ENCODE assay signal across 18 cellular contexts in the genomic region with DNA sequence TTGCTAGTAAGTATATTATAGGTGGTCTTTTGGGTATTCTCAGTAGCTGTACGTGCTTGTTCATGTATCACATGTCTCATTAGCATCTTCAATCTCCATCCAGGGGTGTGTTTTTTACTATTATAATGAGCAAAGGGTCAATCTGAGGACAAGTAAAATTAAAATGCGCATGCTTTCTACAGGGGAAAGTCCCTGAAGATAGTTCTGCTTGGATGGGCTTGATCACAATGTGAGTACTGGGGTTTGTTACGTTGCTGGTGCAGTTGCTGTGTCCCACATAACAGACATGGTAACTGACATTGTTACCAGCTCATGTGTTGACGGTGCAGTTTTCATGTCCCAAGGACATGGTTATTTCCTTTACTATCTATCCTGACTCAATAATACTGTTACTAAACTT.
A peak's percentile ranks its signal among the peaks of the same experiment; 100 is the strongest.
DNase-seq lines count a peak whose midpoint lies in the region; ATAC-seq and FAIRE-seq lines count a peak whose summit lies in the region.
"Had no signal": no experiment of that assay in that cellular context is flagged by ENCODE, and none has a peak within 500 bp of the region (broad histone marks: within the 10 kb centered on the region; RNA-seq: fewer than 3 reads in every experiment).

No MANE protein-coding gene starts in this region.

- DNase-seq in GM18507 (ENCODE audit: extremely low spot score, insufficient read length, low read depth), result no peak
- DNase-seq in RCC 7860 (ENCODE audit: low spot score), result peak; percentile 37
- DNase-seq in naive B cell, result no peak
- no peak for DNase-seq in T-helper 2 cell
- no peak for DNase-seq in G401 (ENCODE audit: low spot score)
- no peak for DNase-seq in D341Med (ENCODE audit: low spot score)
- DNase-seq in NCI-H146 treated with DMSO at 0.1 percent for 48 hours (lab: John Stamatoyannopoulos, UW; ENCODE audit: unreplicated experiment), result no peak
- DNase-seq: ACHN; CD4-positive, CD25-positive, alpha-beta regulatory T cell; DMS153; DMS79 treated with DMSO at 0.1 percent for 48 hours; GDM1; HCEC 1CT; HFFc6 had no signal

- H3K27me3 Mint-ChIP-seq in naive B cell, result no peaks in the 10 kb centered on the region
- H3K27me3 Mint-ChIP-seq: B cell; CD4-positive, CD25-positive, alpha-beta regulatory T cell had no signal

- H3K36me3 Mint-ChIP-seq in naive B cell, result no peaks in the 10 kb centered on the region
- H3K36me3 Mint-ChIP-seq: CD4-positive, CD25-positive, alpha-beta regulatory T cell had no signal

- H3K4me1 Mint-ChIP-seq in naive B cell, result peaks cover 11 to 15% (median 13%) of the 10 kb centered on the region in 3 donors
- H3K4me1 Mint-ChIP-seq: CD4-positive, CD25-positive, alpha-beta regulatory T cell had no signal

- H3K36me3 ChIP-seq in BLaER1 treated with 17β-estradiol and CSF1 and Interleukin-3, amounts not matched to agents 10 nM and 100 nM, result no peaks in the 10 kb centered on the region

- H3K9ac ChIP-seq in BLaER1 treated with 17β-estradiol and CSF1 and Interleukin-3, amounts not matched to agents 10 nM and 100 nM, result no peak overlapping the region

- no peak overlapping the region for H3K27ac Mint-ChIP-seq in naive B cell
- H3K27ac Mint-ChIP-seq: B cell; CD4-positive, CD25-positive, alpha-beta regulatory T cell had no signal

- H4K20me1 ChIP-seq in BLaER1 treated with 17β-estradiol and CSF1 and Interleukin-3, amounts not matched to agents 10 nM and 100 nM, result no peaks in the 10 kb centered on the region

- no peaks in the 10 kb centered on the region for H3K27me3 ChIP-seq in BLaER1 treated with 17β-estradiol and CSF1 and Interleukin-3, amounts not matched to agents 10 nM and 100 nM

- H3K4me3 ChIP-seq in BLaER1 treated with 17β-estradiol and CSF1 and Interleukin-3, amounts not matched to agents 10 nM and 100 nM, result no peak overlapping the region

- H3K4me1 ChIP-seq in BLaER1 treated with 17β-estradiol and CSF1 and Interleukin-3, amounts not matched to agents 10 nM and 100 nM, result peaks cover 0 to 22% (median 9%) of the 10 kb centered on the region in 10 experiments; a peak in 12 of 20 replicates

- peak; percentile 40 to 46 for ATAC-seq in naive B cell (ENCODE audit: low read depth in 2 of 2)

- no peak overlapping the region for H3K27ac ChIP-seq in BLaER1 treated with 17β-estradiol and CSF1 and Interleukin-3, amounts not matched to agents 10 nM and 100 nM
- H3K27ac ChIP-seq: HL-60 had no signal

- 0 out of 22 replicates have a peak, but pooled peaks cover 0 to 10% (median 0%) of the 10 kb centered on the region in 11 experiments for H3K9me3 ChIP-seq in BLaER1 treated with 17β-estradiol and CSF1 and Interleukin-3, amounts not matched to agents 10 nM and 100 nM (replicated peaks in 1 of 11)

- no peak overlapping the region for H3K4me3 Mint-ChIP-seq in naive B cell
- H3K4me3 Mint-ChIP-seq: B cell; CD4-positive, CD25-positive, alpha-beta regulatory T cell; HFFc6 had no signal

- peaks cover 2 to 18% (median 3%) of the 10 kb centered on the region in 7 donors for H3K9me3 Mint-ChIP-seq in naive B cell
- H3K9me3 Mint-ChIP-seq: HFFc6 had no signal

- in situ Hi-C loops in G401 (cut with HindIII; ENCODE audit: low sequenced_read_pairs), result no loop called here

- FAIRE-seq in GM18507 (lab: Jason Lieb, UNC), result peak; percentile 50
- FAIRE-seq in RCC 7860 (lab: Jason Lieb, UNC), result no peak
- FAIRE-seq: D721Med had no signal

- peak overlapping the region in 7 of 11 experiments; percentile 4 to 45 (median 34); a peak in 10 of 22 replicates for H3K4me2 ChIP-seq in BLaER1 treated with 17β-estradiol and CSF1 and Interleukin-3, amounts not matched to agents 10 nM and 100 nM
